ENCODE assay signal across 16 cellular contexts in genomic region chr2:55123851-55124269, GRCh38.
DNase-seq lines count a peak whose midpoint lies in the region; ATAC-seq and TF ChIP-seq lines count a peak whose summit lies in the region.
"Had no signal": no experiment of that assay in that cellular context is flagged by ENCODE, and none has a peak within 500 bp of the region (broad histone marks: within the 10 kb centered on the region; RNA-seq: fewer than 3 reads in every experiment).

No MANE protein-coding gene starts in this region.

- no peak for TF ChIP-seq CTCF in GM10266 (IDR thresholded peaks at IDR 0.05; ENCODE audit: control insufficient read depth, insufficient read depth, low read depth, missing control alignments)
- TF ChIP-seq CTCF in heart right ventricle (IDR thresholded peaks at IDR 0.05) = no peak

- intact Hi-C loops in heart right ventricle (cut with DNase I) = loop anchor here in 1 of 10 donors (5.0 kb wide), 1 partner anchor 33 kb away; no protein-coding TSS in a partner anchor

- H3K4me3 ChIP-seq in SK-N-MC (no peak overlapping the region), heart right ventricle (no peak overlapping the region)
- H3K4me3 ChIP-seq: SJCRH30 had no signal

- 0 out of 2 replicates have a peak overlapping the region, but pooled peaks have one; percentile 40 for H3K27ac ChIP-seq in SK-N-MC
- peak overlapping the region; percentile 96 for H3K27ac ChIP-seq in cingulate gyrus (ENCODE audit: low read depth, low read length)
- H3K27ac ChIP-seq in layer of hippocampus (ENCODE audit: low read depth, low read length) = peak overlapping the region; percentile 84
- H3K27ac ChIP-seq in heart right ventricle = no peak overlapping the region
- H3K27ac ChIP-seq: RWPE1, SJCRH30 had no signal

- no peak overlapping the region for H3K9ac ChIP-seq in SK-N-MC (ENCODE audit: insufficient read length)

- H3K27me3 ChIP-seq in layer of hippocampus (ENCODE audit: control insufficient read depth, insufficient read depth, low read length) (no peaks in the 10 kb centered on the region), heart right ventricle (no peaks in the 10 kb centered on the region)
- H3K27me3 ChIP-seq: SJCRH30 had no signal

- H3K36me3 ChIP-seq in SK-N-MC (ENCODE audit: insufficient read depth, low read length) (no peaks in the 10 kb centered on the region), heart right ventricle (no peaks in the 10 kb centered on the region)
- H3K36me3 ChIP-seq: SJCRH30 had no signal

- no peak for ATAC-seq in heart right ventricle

- peaks cover 7 to 38% (median 29%) of the 10 kb centered on the region in 9 donors for H3K4me1 ChIP-seq in heart right ventricle

- H3K9me3 ChIP-seq in SK-N-MC (ENCODE audit: low read depth, low read length) (no peaks in the 10 kb centered on the region), heart right ventricle (peaks cover 0 to 4% (median 0%) of the 10 kb centered on the region in 11 donors)
- H3K9me3 ChIP-seq: SJCRH30 had no signal

- 88 to 93% methylated on average over 2 of the region's 2 CpGs for WGBS in heart right ventricle, 2 donors

- DNase-seq in SK-N-MC (ENCODE audit: low read depth, low spot score) (no peak), putamen (ENCODE audit: low spot score) (peak; percentile 92), GM10266 (ENCODE audit: extremely low spot score) (no peak), DMS79 (lab: John Stamatoyannopoulos, UW) (no peak), heart right ventricle (no peak)
- DNase-seq in activated T-cell treated with anti-CD3 and anti-CD28 coated beads, Interleukin-2, amount 50 U/mL, for 1 hour = no peak
- DNase-seq: CD8-positive, alpha-beta memory T cell; GF-D8; NCI-H146; NCI-H2081 treated with DMSO at 0.1 percent for 48 hours; NCI-H524 treated with DMSO at 0.1 percent for 48 hours; NK-92 treated with Interleukin-12 subunit alpha and Interleukin-12 subunit beta, amount 100 ng/mL, for 24 hours; SJCRH30 had no signal

Comparison
In these comparisons a context has a peak if more than half of its experiments do, and no peak if none do; other contexts are left out.
1. H3K27ac ChIP-seq: peak in SK-N-MC (single experiment), cingulate gyrus (single experiment) and layer of hippocampus (single experiment); none in heart right ventricle (0 of 10).